19 cellular contexts compared by ENCODE assay signal in genomic region chr3:113631143-113631542, GRCh38.
DNase-seq lines count a peak whose midpoint lies in the region; ATAC-seq and TF ChIP-seq lines count a peak whose summit lies in the region.
"Had no signal": no experiment of that assay in that cellular context is flagged by ENCODE, and none has a peak within 500 bp of the region (broad histone marks: within the 10 kb centered on the region; RNA-seq: fewer than 3 reads in every experiment).

No MANE protein-coding gene starts in this region.

- TF ChIP-seq POLR2A in esophagus muscularis mucosa (IDR thresholded peaks at IDR 0.05; ENCODE audit: low read depth) (no peak), transverse colon (IDR thresholded peaks at IDR 0.05) (no peak)

- TF ChIP-seq EP300 in esophagus muscularis mucosa (IDR thresholded peaks at IDR 0.05): no peak
- TF ChIP-seq EP300 in transverse colon (IDR thresholded peaks at IDR 0.05; ENCODE audit: low read depth): no peak

- in situ Hi-C loops in transverse colon (cut with MboI; ENCODE audit: low pct_ligation_motif_present in 1 of 4, low pct_unique_long_range_greater_than_20kb in 1 of 4, low sequenced_read_pairs in 3 of 4): no loop called here

- TF ChIP-seq CTCF in esophagus muscularis mucosa (IDR thresholded peaks at IDR 0.05) (no peak), transverse colon (IDR thresholded peaks at IDR 0.05) (no peak)

- DNase-seq in activated T-cell treated with anti-CD3 and anti-CD28 coated beads, Interleukin-2, amount 50 U/mL, for 72 hours: no peak
- DNase-seq in activated T-cell treated with anti-CD3 and anti-CD28 coated beads for 4 hours (no peak), NAMALWA (ENCODE audit: low spot score) (peak; percentile 19), esophagus muscularis mucosa (ENCODE audit: extremely low spot score) (no peak), transverse colon (no peak), NCI-H1105 (lab: John Stamatoyannopoulos, UW) (no peak), mucosa of gallbladder (ENCODE audit: low spot score) (no peak)
- DNase-seq: activated CD4-positive, alpha-beta T cell treated with anti-CD3 and anti-CD28 coated beads, Interleukin-2, amount 10 ng/mL, durations not matched to agents 7 days and 5 days; activated T-cell treated with anti-CD3 and anti-CD28 coated beads, Interleukin-2, amount 50 U/mL, for 4 hours; anterior cingulate cortex; GDM1; glutamatergic neuron; kidney; NCI-H187 treated with DMSO at 0.1 percent for 48 hours; NCI-H748 treated with DMSO at 0.1 percent for 48 hours; Right ventricle myocardium superior; T-helper 9 cell had no signal

- ATAC-seq in activated T-cell treated with anti-CD3 and anti-CD28 coated beads, Interleukin-2, amount 50 U/mL, for 72 hours (replicated peaks in 1 of 2): no peak
- no peak for ATAC-seq in GM21367 (IDR thresholded peaks at IDR 0.05; ENCODE audit: unreplicated experiment)
- ATAC-seq: activated T-cell treated with anti-CD3 and anti-CD28 coated beads, Interleukin-2, amount 50 U/mL, for 4 hours had no signal

- H3K36me3 ChIP-seq in esophagus muscularis mucosa (no peaks in the 10 kb centered on the region), transverse colon (no peaks in the 10 kb centered on the region)

- 55% methylated on average over 3 of the region's 3 CpGs for whole genome bisulfite sequencing in esophagus muscularis mucosa
- 39 to 41% methylated on average over 2 to 3 of the region's 3 CpGs for WGBS in transverse colon (ENCODE audit: low coverage in 1 of 2), 2 donors

- intact Hi-C loops in esophagus muscularis mucosa (cut with DNase I) (no loop called here), transverse colon (cut with DNase I; ENCODE audit: low total_unique reads) (no loop called here)

- no peak overlapping the region for H3K4me3 Mint-ChIP-seq in activated T-cell treated with anti-CD3 and anti-CD28 coated beads, Interleukin-2, amount 50 U/mL, for 72 hours
- H3K4me3 Mint-ChIP-seq: activated CD4-positive, alpha-beta T cell treated with anti-CD3 and anti-CD28 coated beads, Interleukin-2, amount 10 ng/mL, durations not matched to agents 7 days and 5 days; activated T-cell treated with anti-CD3 and anti-CD28 coated beads, Interleukin-2, amount 50 U/mL, for 4 hours; type B pancreatic cell had no signal

- H3K27ac ChIP-seq in esophagus muscularis mucosa (replicated peaks in 1 of 4): peak overlapping the region; percentile 65 to 71 (median 67)
- H3K27ac ChIP-seq in transverse colon: peak overlapping the region; percentile 47 to 66 (median 62)

- H3K9me3 ChIP-seq in esophagus muscularis mucosa (no peaks in the 10 kb centered on the region), transverse colon (no peaks in the 10 kb centered on the region)

- peaks cover 0 to 33% (median 30%) of the 10 kb centered on the region in 4 donors for H3K4me1 ChIP-seq in esophagus muscularis mucosa
- H3K4me1 ChIP-seq in transverse colon: peaks cover 10 to 55% (median 30%) of the 10 kb centered on the region in 4 donors

- peaks cover 7% of the 10 kb centered on the region for H3K4me1 Mint-ChIP-seq in activated T-cell treated with anti-CD3 and anti-CD28 coated beads, Interleukin-2, amount 50 U/mL, for 72 hours (ENCODE audit: low read depth)
- H3K4me1 Mint-ChIP-seq: activated CD4-positive, alpha-beta T cell treated with anti-CD3 and anti-CD28 coated beads, Interleukin-2, amount 10 ng/mL, durations not matched to agents 7 days and 5 days had no signal

- H3K9me3 Mint-ChIP-seq in activated T-cell treated with anti-CD3 and anti-CD28 coated beads, Interleukin-2, amount 50 U/mL, for 72 hours: no peaks in the 10 kb centered on the region
- H3K9me3 Mint-ChIP-seq: activated CD4-positive, alpha-beta T cell treated with anti-CD3 and anti-CD28 coated beads, Interleukin-2, amount 10 ng/mL, durations not matched to agents 7 days and 5 days; activated T-cell treated with anti-CD3 and anti-CD28 coated beads, Interleukin-2, amount 50 U/mL, for 4 hours; type B pancreatic cell had no signal

- peaks cover 1 to 5% of the 10 kb centered on the region in 2 donors for H3K36me3 Mint-ChIP-seq in activated T-cell treated with anti-CD3 and anti-CD28 coated beads, Interleukin-2, amount 50 U/mL, for 72 hours (ENCODE audit: insufficient read depth in 2 of 2)
- H3K36me3 Mint-ChIP-seq: type B pancreatic cell had no signal

- H3K27me3 Mint-ChIP-seq in activated T-cell treated with anti-CD3 and anti-CD28 coated beads, Interleukin-2, amount 50 U/mL, for 72 hours (ENCODE audit: low read depth): no peaks in the 10 kb centered on the region
- H3K27me3 Mint-ChIP-seq: activated CD4-positive, alpha-beta T cell treated with anti-CD3 and anti-CD28 coated beads, Interleukin-2, amount 10 ng/mL, durations not matched to agents 7 days and 5 days had no signal

- H3K27ac Mint-ChIP-seq in activated T-cell treated with anti-CD3 and anti-CD28 coated beads, Interleukin-2, amount 50 U/mL, for 72 hours: peak overlapping the region; percentile 33
- H3K27ac Mint-ChIP-seq: activated CD4-positive, alpha-beta T cell treated with anti-CD3 and anti-CD28 coated beads, Interleukin-2, amount 10 ng/mL, durations not matched to agents 7 days and 5 days; type B pancreatic cell had no signal

- H3K4me3 ChIP-seq in esophagus muscularis mucosa (no peak overlapping the region), transverse colon (no peak overlapping the region)

- H3K27me3 ChIP-seq in esophagus muscularis mucosa: no peaks in the 10 kb centered on the region
- H3K27me3 ChIP-seq in transverse colon: no peaks in the 10 kb centered on the region
